ENCODE assay signal across 6 cellular contexts in genomic region chr1:148969126-148969525, GRCh38.
DNase-seq lines count a peak whose midpoint lies in the region; ATAC-seq, FAIRE-seq and TF ChIP-seq lines count a peak whose summit lies in the region.
"Not testable (repeated sequence)": the region's sequence is repeated elsewhere in the genome, so short reads cannot be mapped to it uniquely, and the experiment has no call there.

No MANE protein-coding gene starts in this region.

- not testable (repeated sequence) for DNase-seq in H54 (ENCODE audit: insufficient read length, low spot score); RCC 7860 (ENCODE audit: low spot score); foreskin keratinocyte; stimulated activated effector memory CD8-positive, alpha-beta T cell treated with anti-CD3 and anti-CD28 coated beads, Interleukin-12 subunit alpha, Interleukin-12 subunit beta, amount 100 ng/mL, for 72 hours (ENCODE audit: low spot score in 2 of 2)

- not testable (repeated sequence) for TF ChIP-seq POLR2A in H54 (IDR thresholded peaks at IDR 0.05; ENCODE audit: low read depth, low read length)

- not testable (repeated sequence) for TF ChIP-seq CTCF in foreskin keratinocyte (conservative IDR thresholded peaks at IDR 0.05)

- not testable (repeated sequence) for H3K27me3 ChIP-seq in foreskin keratinocyte

- peaks cover 16% of the 10 kb centered on the region for H3K36me3 Mint-ChIP-seq in activated T-helper 17 cell treated with anti-CD3 and anti-CD28 coated beads, Interleukin-2, amount 50 U/mL, for 72 hours (ENCODE audit: low read depth)
- H3K36me3 Mint-ChIP-seq in stimulated activated effector memory CD8-positive, alpha-beta T cell treated with anti-CD3 and anti-CD28 coated beads, Interleukin-12 subunit alpha, Interleukin-12 subunit beta, amount 100 ng/mL, for 72 hours: not testable (repeated sequence)

- H3K27ac Mint-ChIP-seq in activated T-helper 17 cell treated with anti-CD3 and anti-CD28 coated beads, Interleukin-2, amount 50 U/mL, for 72 hours; stimulated activated effector memory CD8-positive, alpha-beta T cell treated with anti-CD3 and anti-CD28 coated beads, Interleukin-12 subunit alpha, Interleukin-12 subunit beta, amount 100 ng/mL, for 72 hours: not testable (repeated sequence)

- not testable (repeated sequence) for H3K4me1 ChIP-seq in foreskin keratinocyte

- peak; percentile 46 for ATAC-seq in SK-N-SH treated with all-trans-retinoic acid at 6 μM for 48 hours
- peak; percentile 78 for ATAC-seq in activated T-helper 17 cell treated with anti-CD3 and anti-CD28 coated beads, Interleukin-2, amount 50 U/mL, for 72 hours (replicated peaks)
- ATAC-seq in foreskin keratinocyte: peak; percentile 75
- ATAC-seq in stimulated activated effector memory CD8-positive, alpha-beta T cell treated with anti-CD3 and anti-CD28 coated beads, Interleukin-12 subunit alpha, Interleukin-12 subunit beta, amount 100 ng/mL, for 72 hours: peak; percentile 74

- not testable (repeated sequence) for H3K27ac ChIP-seq in foreskin keratinocyte

- FAIRE-seq in H54 (lab: Jason Lieb, UNC) (peak; percentile 53), RCC 7860 (lab: Jason Lieb, UNC) (peak; percentile 82)

- not testable (repeated sequence) for H3K4me1 Mint-ChIP-seq in activated T-helper 17 cell treated with anti-CD3 and anti-CD28 coated beads, Interleukin-2, amount 50 U/mL, for 72 hours; stimulated activated effector memory CD8-positive, alpha-beta T cell treated with anti-CD3 and anti-CD28 coated beads, Interleukin-12 subunit alpha, Interleukin-12 subunit beta, amount 100 ng/mL, for 72 hours

- H3K4me3 Mint-ChIP-seq in activated T-helper 17 cell treated with anti-CD3 and anti-CD28 coated beads, Interleukin-2, amount 50 U/mL, for 72 hours; stimulated activated effector memory CD8-positive, alpha-beta T cell treated with anti-CD3 and anti-CD28 coated beads, Interleukin-12 subunit alpha, Interleukin-12 subunit beta, amount 100 ng/mL, for 72 hours: not testable (repeated sequence)

- H3K27me3 Mint-ChIP-seq in activated T-helper 17 cell treated with anti-CD3 and anti-CD28 coated beads, Interleukin-2, amount 50 U/mL, for 72 hours: not testable (repeated sequence)

- H3K9me3 Mint-ChIP-seq in activated T-helper 17 cell treated with anti-CD3 and anti-CD28 coated beads, Interleukin-2, amount 50 U/mL, for 72 hours; stimulated activated effector memory CD8-positive, alpha-beta T cell treated with anti-CD3 and anti-CD28 coated beads, Interleukin-12 subunit alpha, Interleukin-12 subunit beta, amount 100 ng/mL, for 72 hours: not testable (repeated sequence)
